In genomic region chr4:75696036-75696435, GRCh38 we compare ENCODE assay signal across 1 cellular context.
TF ChIP-seq lines count a peak whose summit lies in the region.

No MANE protein-coding gene starts in this region.

TF ChIP-seq in SK-N-SH, 30 proteins besides CTCF, POLR2A, EP300 and RAD21 (continued from another document):
- TF ChIP-seq, protein P1, sequence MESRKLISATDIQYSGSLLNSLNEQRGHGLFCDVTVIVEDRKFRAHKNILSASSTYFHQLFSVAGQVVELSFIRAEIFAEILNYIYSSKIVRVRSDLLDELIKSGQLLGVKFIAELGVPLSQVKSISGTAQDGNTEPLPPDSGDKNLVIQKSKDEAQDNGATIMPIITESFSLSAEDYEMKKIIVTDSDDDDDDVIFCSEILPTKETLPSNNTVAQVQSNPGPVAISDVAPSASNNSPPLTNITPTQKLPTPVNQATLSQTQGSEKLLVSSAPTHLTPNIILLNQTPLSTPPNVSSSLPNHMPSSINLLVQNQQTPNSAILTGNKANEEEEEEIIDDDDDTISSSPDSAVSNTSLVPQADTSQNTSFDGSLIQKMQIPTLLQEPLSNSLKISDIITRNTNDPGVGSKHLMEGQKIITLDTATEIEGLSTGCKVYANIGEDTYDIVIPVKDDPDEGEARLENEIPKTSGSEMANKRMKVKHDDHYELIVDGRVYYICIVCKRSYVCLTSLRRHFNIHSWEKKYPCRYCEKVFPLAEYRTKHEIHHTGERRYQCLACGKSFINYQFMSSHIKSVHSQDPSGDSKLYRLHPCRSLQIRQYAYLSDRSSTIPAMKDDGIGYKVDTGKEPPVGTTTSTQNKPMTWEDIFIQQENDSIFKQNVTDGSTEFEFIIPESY (IDR thresholded peaks at IDR 0.05; ENCODE audit: borderline replicate concordance, low read depth): no peak
- no peak for TF ChIP-seq ELF1 (IDR thresholded peaks at IDR 0.05)
